In genomic region chr17:7483238-7484066, GRCh38 we compare ENCODE assay signal across 8 cellular contexts. TPM values are rescaled to one million over a fixed set of nuclear protein-coding genes. Genes with fewer than 3 reads are reported as not detected.
DNase-seq lines count a peak whose midpoint lies in the region; ATAC-seq, FAIRE-seq and TF ChIP-seq lines count a peak whose summit lies in the region.

No MANE protein-coding gene starts in this region.

- peak; percentile 94 for DNase-seq in DMS79 (lab: John Stamatoyannopoulos, UW)
- DNase-seq in H54 (ENCODE audit: insufficient read length, low spot score): peak; percentile 74
- peak; percentile 92 for DNase-seq in RWPE1 (ENCODE audit: low spot score)
- peak; percentile 91 for DNase-seq in activated T-helper 9 cell treated with anti-CD3 and anti-CD28 coated beads, Interleukin-2, amount 50 U/mL, for 16 hours (ENCODE audit: low read depth)
- DNase-seq in fibroblast of peridontal ligament (ENCODE audit: extremely low read depth): peak; percentile 95
- DNase-seq in naive thymus-derived CD8-positive, alpha-beta T cell: peak; percentile 90 to 99 (median 95)

- peak overlapping the region; percentile 97 to 100 (median 100) for H3K27ac Mint-ChIP-seq in naive thymus-derived CD8-positive, alpha-beta T cell
- peak overlapping the region; percentile 100 for H3K27ac Mint-ChIP-seq in stimulated activated memory B cell treated with anti-CD40 and anti-IgM and Interleukin-4, amounts not matched to agents 10 μg/mL and 1 μg/mL and 100 μg/mL, for 72 hours

- no peaks in the 10 kb centered on the region for H3K9me2 ChIP-seq in Loucy (replicated peaks; ENCODE audit: low read depth, low read length)

- no peaks in the 10 kb centered on the region for H3K9me3 Mint-ChIP-seq in naive thymus-derived CD8-positive, alpha-beta T cell
- H3K9me3 Mint-ChIP-seq in stimulated activated memory B cell treated with anti-CD40 and anti-IgM and Interleukin-4, amounts not matched to agents 10 μg/mL and 1 μg/mL and 100 μg/mL, for 72 hours: no peaks in the 10 kb centered on the region

- H3K36me3 Mint-ChIP-seq in naive thymus-derived CD8-positive, alpha-beta T cell: peaks cover 0 to 19% (median 0%) of the 10 kb centered on the region in 3 donors
- no peaks in the 10 kb centered on the region for H3K36me3 Mint-ChIP-seq in stimulated activated memory B cell treated with anti-CD40 and anti-IgM and Interleukin-4, amounts not matched to agents 10 μg/mL and 1 μg/mL and 100 μg/mL, for 72 hours

- peaks cover 35% of the 10 kb centered on the region for H3K4me1 ChIP-seq in Loucy (ENCODE audit: insufficient read depth, low read length, poor library complexity, severe bottlenecking)

- peak overlapping the region; percentile 91 for H3K4me3 ChIP-seq in Loucy (ENCODE audit: low read length, poor library complexity, severe bottlenecking)

- H3K27me3 ChIP-seq in Loucy (ENCODE audit: insufficient read depth, low read length, poor library complexity, severe bottlenecking): no peaks in the 10 kb centered on the region

- H3F3A ChIP-seq in Loucy (ENCODE audit: low read depth): no peaks in the 10 kb centered on the region

- H3K79me2 ChIP-seq in Loucy (ENCODE audit: insufficient read depth, low read length): peaks cover 74% of the 10 kb centered on the region

- no peaks in the 10 kb centered on the region for H3K27me3 Mint-ChIP-seq in naive thymus-derived CD8-positive, alpha-beta T cell
- H3K27me3 Mint-ChIP-seq in stimulated activated memory B cell treated with anti-CD40 and anti-IgM and Interleukin-4, amounts not matched to agents 10 μg/mL and 1 μg/mL and 100 μg/mL, for 72 hours: no peaks in the 10 kb centered on the region

- H3K4me3 Mint-ChIP-seq in naive thymus-derived CD8-positive, alpha-beta T cell: peak overlapping the region; percentile 95 to 100 (median 99)
- H3K4me3 Mint-ChIP-seq in stimulated activated memory B cell treated with anti-CD40 and anti-IgM and Interleukin-4, amounts not matched to agents 10 μg/mL and 1 μg/mL and 100 μg/mL, for 72 hours: peak overlapping the region; percentile 99

- CTCF ChIA-PET in RWPE1 (lab: Yijun Ruan, JAX): interaction anchor here (1.1 kb wide), 1 partner anchor 128 kb away, joined by 3 read pairs; no protein-coding TSS in a partner anchor

- peaks cover 40% of the 10 kb centered on the region for H4K20me1 ChIP-seq in Loucy (ENCODE audit: insufficient read depth, low read length, poor library complexity, severe bottlenecking)

- H3K36me3 ChIP-seq in Loucy (ENCODE audit: insufficient read depth, low read length): no peaks in the 10 kb centered on the region

- peak overlapping the region; percentile 99 for H3K27ac ChIP-seq in RWPE1

- peak; percentile 61 to 67 for ATAC-seq in naive thymus-derived CD8-positive, alpha-beta T cell
- peak; percentile 81 for ATAC-seq in stimulated activated memory B cell treated with anti-CD40 and anti-IgM and Interleukin-4, amounts not matched to agents 10 μg/mL and 1 μg/mL and 100 μg/mL, for 72 hours

- H3K9me3 ChIP-seq in Loucy (ENCODE audit: insufficient read depth, low read depth, low read length): no peaks in the 10 kb centered on the region

- POLR2A ChIA-PET in RWPE1 (lab: Yijun Ruan, JAX; ENCODE audit: low non-redundant PET): interaction anchor here (0.5 to 1.1 kb wide), 4 partner anchors 29 to 106 kb away, joined by 3 to 5 read pairs (median 3); no protein-coding TSS in a partner anchor
- POLR2A ChIA-PET in naive thymus-derived CD8-positive, alpha-beta T cell (lab: Charles Lee): interaction anchor here (0.6 to 6.4 kb wide), 47 partner anchors 8 to 764 kb away, joined by 3 to 132 read pairs (median 5); partner anchors contain the start of genes ACADVL, ACAP1, CHRNB1 and CTC1

- FAIRE-seq in H54 (lab: Jason Lieb, UNC): peak; percentile 79

- H2AFZ ChIP-seq in Loucy (ENCODE audit: low read length): peak overlapping the region; percentile 90

- peak; percentile 61 for TF ChIP-seq POLR2A in H54 (IDR thresholded peaks at IDR 0.05; ENCODE audit: low read depth, low read length)

- TF ChIP-seq CTCF in Loucy (conservative IDR thresholded peaks at IDR 0.05; ENCODE audit: low read length) (no peak), RWPE1 (conservative IDR thresholded peaks at IDR 0.05; ENCODE audit: low read depth) (no peak)

- H3K9ac ChIP-seq in Loucy (ENCODE audit: low read depth, low read length, poor library complexity, severe bottlenecking): peak overlapping the region; percentile 96

- peaks cover 43 to 76% (median 70%) of the 10 kb centered on the region in 4 donors for H3K4me1 Mint-ChIP-seq in naive thymus-derived CD8-positive, alpha-beta T cell
- peaks cover 71% of the 10 kb centered on the region for H3K4me1 Mint-ChIP-seq in stimulated activated memory B cell treated with anti-CD40 and anti-IgM and Interleukin-4, amounts not matched to agents 10 μg/mL and 1 μg/mL and 100 μg/mL, for 72 hours

- H3K4me2 ChIP-seq in Loucy (ENCODE audit: low read depth, low read length, poor library complexity, severe bottlenecking): peak overlapping the region; percentile 76

RNA-seq across cellular contexts. Expression of gene POLR2A, which starts 0.7 kb away (rescaled TPM):
- total RNA-seq in naive thymus-derived CD8-positive, alpha-beta T cell: 100 to 1,000 TPM; 186 to 193 TPM
- polyA plus RNA-seq in naive thymus-derived CD8-positive, alpha-beta T cell: 10 to 100 TPM; 31.1 to 68.0 (median 47.3) TPM

RNA-seq across cellular contexts. Expression of gene SLC35G6, which starts 2.2 kb away (rescaled TPM):
- total RNA-seq in naive thymus-derived CD8-positive, alpha-beta T cell: not detected
- not detected for polyA plus RNA-seq in naive thymus-derived CD8-positive, alpha-beta T cell

RNA-seq across cellular contexts. Expression of gene ZBTB4, which starts 4.0 kb away (rescaled TPM):
- total RNA-seq in naive thymus-derived CD8-positive, alpha-beta T cell: 100 to 1,000 TPM; 101 to 104 TPM
- polyA plus RNA-seq in naive thymus-derived CD8-positive, alpha-beta T cell: 10 to 100 TPM; 16.8 to 28.4 (median 19.7) TPM

RNA-seq across cellular contexts. Expression of gene CHRNB1, which starts 38.6 kb away (rescaled TPM):
- total RNA-seq in naive thymus-derived CD8-positive, alpha-beta T cell: 1 to 10 TPM; 5.4 to 7.3 TPM
- 10 to 100 TPM; 18.1 to 24.5 (median 24.3) TPM for polyA plus RNA-seq in naive thymus-derived CD8-positive, alpha-beta T cell

RNA-seq across cellular contexts. Expression of gene FGF11, which starts 44.1 kb away (rescaled TPM):
- total RNA-seq in naive thymus-derived CD8-positive, alpha-beta T cell: 1 to 10 TPM; 2.4 to 3.0 TPM
- under 1 TPM; 0.10 to 0.32 (median 0.22) TPM for polyA plus RNA-seq in naive thymus-derived CD8-positive, alpha-beta T cell

Comparison
In these comparisons a context has a peak if more than half of its experiments do, and no peak if none do; other contexts are left out.
1. Peak in every context shown above with its lines: DNase-seq, ATAC-seq, H3K4me3 ChIP-seq and H3K27ac ChIP-seq.